7 cellular contexts compared by ENCODE assay signal in genomic region chr9:136711751-136712689, GRCh38. TPM values are rescaled to one million over a fixed set of nuclear protein-coding genes. Genes with fewer than 3 reads are reported as not detected.
DNase-seq lines count a peak whose midpoint lies in the region; ATAC-seq and TF ChIP-seq lines count a peak whose summit lies in the region.

Gene DIPK1B, plus strand, starts transcription at chr9:136712572. Its CDS starts 94 bp downstream, at chr9:136712666.

- no peaks in the 10 kb centered on the region for H3K9me3 ChIP-seq in muscle layer of colon (ENCODE audit: low read length)

- TF ChIP-seq CTCF in HL-60 (IDR thresholded peaks at IDR 0.05; ENCODE audit: insufficient read depth, low read length), result no peak

- H3K36me3 ChIP-seq in muscle layer of colon (ENCODE audit: insufficient read depth, low read length), result no peaks in the 10 kb centered on the region

- H3K27me3 ChIP-seq in HL-60 (ENCODE audit: insufficient read depth, poor library complexity, severe bottlenecking), result no peaks in the 10 kb centered on the region
- peaks cover 0 to 9% of the 10 kb centered on the region in 2 donors for H3K27me3 ChIP-seq in muscle layer of colon (ENCODE audit: control insufficient read depth in 1 of 2, insufficient read depth in 2 of 2, low read length in 2 of 2)

- ATAC-seq in GM19452 (IDR thresholded peaks at IDR 0.05; ENCODE audit: unreplicated experiment), result no peak

- no peak for DNase-seq in HL-60 (ENCODE audit: low read depth in 1 of 2, low spot score in 1 of 2)
- peak; percentile 19 to 75 for DNase-seq in NCI-H526 (lab: John Stamatoyannopoulos, UW)
- peak; percentile 57 for DNase-seq in dermis blood vessel endothelial cell
- DNase-seq in COLO829 (ENCODE audit: low spot score), result no peak
- DNase-seq in H4 (ENCODE audit: low spot score), result no peak

- peaks cover 13% of the 10 kb centered on the region for H3K4me1 ChIP-seq in muscle layer of colon (ENCODE audit: insufficient read depth, low read length)

- H3K27ac ChIP-seq in HL-60 (replicated peaks) (no peak within 1 kb of the TSS), muscle layer of colon (ENCODE audit: low read depth, low read length) (peak within 1 kb of the TSS; percentile 70)

- H3K4me3 ChIP-seq in HL-60 (replicated peaks; ENCODE audit: insufficient read depth, low read length) (peak within 1 kb of the TSS; percentile 49), muscle layer of colon (ENCODE audit: low read depth in 1 of 2, low read length in 2 of 2) (peak within 1 kb of the TSS; percentile 41 to 52)

- H3K9ac ChIP-seq in muscle layer of colon (ENCODE audit: low read length), result no peak within 1 kb of the TSS

RNA-seq across cellular contexts. Expression of gene DIPK1B, which starts in this region (rescaled TPM):
- 172 and 238 TPM in 2 replicates for total RNA-seq in dermis blood vessel endothelial cell
- 3.8 and 6.1 TPM in 2 replicates for total RNA-seq in H4 (2014; rRNA removed; shearing (Covaris generic))

Comparison
In these comparisons a context has a peak if more than half of its experiments do, and no peak if none do; other contexts are left out.
1. RNA of gene DIPK1B (total RNA-seq): 172 to 238 TPM in dermis blood vessel endothelial cell; 3.8 to 6.1 TPM in H4; every median in the first group is over 10 times any median in the second.
2. DNase-seq: peak in NCI-H526 (2 of 2) and dermis blood vessel endothelial cell (single experiment); none in HL-60 (0 of 2), COLO829 (single experiment) and H4 (single experiment).